ENCODE assay signal across 12 cellular contexts in the genomic region with DNA sequence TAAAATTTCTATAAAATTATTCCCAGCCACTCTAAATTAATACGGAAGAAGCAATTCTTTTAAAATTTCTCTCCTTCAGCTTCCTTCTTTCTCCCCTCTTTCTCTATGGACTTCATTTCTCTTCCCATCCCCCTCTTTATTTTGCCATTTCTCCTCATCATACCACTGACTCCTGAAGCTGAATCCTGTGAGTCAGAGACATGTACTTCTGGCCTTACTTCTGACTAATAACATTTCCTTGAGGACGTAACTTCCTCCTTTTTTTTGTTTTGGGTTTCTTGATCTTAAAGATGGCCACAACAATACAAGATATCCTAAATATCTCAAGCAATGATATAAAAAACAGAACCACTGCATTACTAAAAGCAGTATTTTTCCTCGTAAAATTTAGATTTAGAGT.
DNase-seq lines count a peak whose midpoint lies in the region; ATAC-seq and TF ChIP-seq lines count a peak whose summit lies in the region.
"Had no signal": no experiment of that assay in that cellular context is flagged by ENCODE, and none has a peak within 500 bp of the region (broad histone marks: within the 10 kb centered on the region; RNA-seq: fewer than 3 reads in every experiment).

No MANE protein-coding gene starts in this region.

- no peak overlapping the region for H3K23ac ChIP-seq in mesendoderm (ENCODE audit: low read length)

- peaks cover 8% of the 10 kb centered on the region for H3K27me3 Mint-ChIP-seq in stimulated activated memory B cell treated with anti-CD40 and anti-IgM and Interleukin-4, amounts not matched to agents 10 μg/mL and 1 μg/mL and 100 μg/mL, for 72 hours

- no peaks in the 10 kb centered on the region for H3K9me3 ChIP-seq in ovary

- H3K9ac ChIP-seq in mesendoderm (ENCODE audit: low read length): no peak overlapping the region

- H3K36me3 ChIP-seq in ovary (no peaks in the 10 kb centered on the region), mesendoderm (ENCODE audit: control insufficient read depth, insufficient read depth, low read length) (no peaks in the 10 kb centered on the region)

- H3K27ac Mint-ChIP-seq in stimulated activated memory B cell treated with anti-CD40 and anti-IgM and Interleukin-4, amounts not matched to agents 10 μg/mL and 1 μg/mL and 100 μg/mL, for 72 hours: no peak overlapping the region
- H3K27ac Mint-ChIP-seq: brain had no signal

- intact Hi-C loops in ovary (cut with DNase I): no loop called here

- H3K56ac ChIP-seq in mesendoderm (ENCODE audit: low read length): no peak overlapping the region

- H3K79me2 ChIP-seq in mesendoderm (ENCODE audit: control insufficient read depth, insufficient read depth, low read length): no peaks in the 10 kb centered on the region

- no peak overlapping the region for H3K4me3 Mint-ChIP-seq in stimulated activated memory B cell treated with anti-CD40 and anti-IgM and Interleukin-4, amounts not matched to agents 10 μg/mL and 1 μg/mL and 100 μg/mL, for 72 hours
- H3K4me3 Mint-ChIP-seq: brain had no signal

- no peak overlapping the region for H3K4me2 ChIP-seq in mesendoderm (ENCODE audit: low read length)

- H4K5ac ChIP-seq in mesendoderm (ENCODE audit: low read length): no peak overlapping the region

- no peak for TF ChIP-seq CTCF in ovary (IDR thresholded peaks at IDR 0.05)

- no peak for TF ChIP-seq POLR2A in ovary (IDR thresholded peaks at IDR 0.05)

- H3K4ac ChIP-seq in mesendoderm (ENCODE audit: low read depth, low read length): no peak overlapping the region

- 76 to 78% (median 77%) methylated on average over 3 of the region's 3 CpGs for WGBS in ovary, 3 donors
- WGBS in mesendoderm (ENCODE audit: extremely low coverage, insufficient coverage, low lambda C conversion rate): no CpG with 5 or more reads among the region's 3 CpGs

- no peak overlapping the region for H3K4me3 ChIP-seq in ovary
- H3K4me3 ChIP-seq in mesendoderm (ENCODE audit: low read length): no peak overlapping the region

- H3K27ac ChIP-seq in ovary: no peak overlapping the region
- no peak overlapping the region for H3K27ac ChIP-seq in mesendoderm (ENCODE audit: low read depth, low read length)
- H3K27ac ChIP-seq: VCaP had no signal

- no peaks in the 10 kb centered on the region for H3K27me3 ChIP-seq in ovary
- no peaks in the 10 kb centered on the region for H3K27me3 ChIP-seq in mesendoderm (ENCODE audit: insufficient read depth, low read length, poor library complexity)

- H3K79me1 ChIP-seq in mesendoderm (ENCODE audit: low read length): no peaks in the 10 kb centered on the region

- H3K36me3 Mint-ChIP-seq in stimulated activated memory B cell treated with anti-CD40 and anti-IgM and Interleukin-4, amounts not matched to agents 10 μg/mL and 1 μg/mL and 100 μg/mL, for 72 hours: no peaks in the 10 kb centered on the region
- H3K36me3 Mint-ChIP-seq: brain had no signal

- no peaks in the 10 kb centered on the region for H3K9me3 Mint-ChIP-seq in stimulated activated memory B cell treated with anti-CD40 and anti-IgM and Interleukin-4, amounts not matched to agents 10 μg/mL and 1 μg/mL and 100 μg/mL, for 72 hours

- DNase-seq in NOMO-1 (lab: John Stamatoyannopoulos, UW; ENCODE audit: unreplicated experiment in 2 of 2) (peak; percentile 71 to 75), dedifferentiated amniotic fluid mesenchymal stem cell (ENCODE audit: extremely low spot score) (peak; percentile 44), ovary (no peak), DMS53 (lab: John Stamatoyannopoulos, UW) (no peak), mesendoderm (no peak)
- no peak for DNase-seq in activated T-cell treated with anti-CD3 and anti-CD28 coated beads, Interleukin-2, amount 50 U/mL, for 48 hours
- DNase-seq: NCI-H2171 treated with DMSO at 0.1 percent for 48 hours; stimulated activated CD4-positive, alpha-beta T cell treated with anti-CD3 and anti-CD28 coated beads, Interleukin-1b, Interleukin-23, amount 100 ng/mL, for 48 hours had no signal

- no peak overlapping the region for H2BK5ac ChIP-seq in mesendoderm (ENCODE audit: low read length)

- peak; percentile 53 for ATAC-seq in GM18870 (IDR thresholded peaks at IDR 0.05; ENCODE audit: unreplicated experiment)
- peak; percentile 67 for ATAC-seq in stimulated activated memory B cell treated with anti-CD40 and anti-IgM and Interleukin-4, amounts not matched to agents 10 μg/mL and 1 μg/mL and 100 μg/mL, for 72 hours

- no peaks in the 10 kb centered on the region for H3K4me1 ChIP-seq in ovary (ENCODE audit: insufficient read depth)
- no peaks in the 10 kb centered on the region for H3K4me1 ChIP-seq in mesendoderm (ENCODE audit: control insufficient read depth, low read depth, low read length)

- H4K8ac ChIP-seq in mesendoderm (ENCODE audit: low read depth, low read length): no peak overlapping the region

- no peak overlapping the region for H2AK5ac ChIP-seq in mesendoderm (ENCODE audit: low read length)

- no peak overlapping the region for H3K18ac ChIP-seq in mesendoderm (ENCODE audit: low read length)

- H3K4me1 Mint-ChIP-seq in stimulated activated memory B cell treated with anti-CD40 and anti-IgM and Interleukin-4, amounts not matched to agents 10 μg/mL and 1 μg/mL and 100 μg/mL, for 72 hours: peaks cover 16% of the 10 kb centered on the region
- H3K4me1 Mint-ChIP-seq: brain had no signal

- TF ChIP-seq EP300 in ovary (IDR thresholded peaks at IDR 0.05): no peak

- H2BK120ac ChIP-seq in mesendoderm (ENCODE audit: low read depth, low read length): no peak overlapping the region

- H2BK15ac ChIP-seq in mesendoderm (replicated peaks; ENCODE audit: low read depth): no peak overlapping the region

Comparison
In these comparisons a context has a peak if more than half of its experiments do, and no peak if none do; other contexts are left out.
1. DNase-seq: peak in NOMO-1 (2 of 2) and dedifferentiated amniotic fluid mesenchymal stem cell (single experiment); none in activated T-cell treated with anti-CD3 and anti-CD28 coated beads, Interleukin-2, amount 50 U/mL, for 48 hours (0 of 2), ovary (0 of 5), DMS53 (single experiment) and mesendoderm (single experiment).